ENCODE assay signal across 1 cellular context in genomic region chr15:25176616-25176923, GRCh38.
TF ChIP-seq lines count a peak whose summit lies in the region.

No MANE protein-coding gene starts in this region.

TF ChIP-seq in WTC11, 78 proteins besides CTCF, POLR2A, EP300 and RAD21 (continued from another document):
- TF ChIP-seq, protein P1, sequence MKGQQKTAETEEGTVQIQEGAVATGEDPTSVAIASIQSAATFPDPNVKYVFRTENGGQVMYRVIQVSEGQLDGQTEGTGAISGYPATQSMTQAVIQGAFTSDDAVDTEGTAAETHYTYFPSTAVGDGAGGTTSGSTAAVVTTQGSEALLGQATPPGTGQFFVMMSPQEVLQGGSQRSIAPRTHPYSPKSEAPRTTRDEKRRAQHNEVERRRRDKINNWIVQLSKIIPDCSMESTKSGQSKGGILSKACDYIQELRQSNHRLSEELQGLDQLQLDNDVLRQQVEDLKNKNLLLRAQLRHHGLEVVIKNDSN (CRISPR knock-in tag; IDR thresholded peaks at IDR 0.05): no peak
- TF ChIP-seq ZNF671 (CRISPR knock-in tag; IDR thresholded peaks at IDR 0.05) (no peak), E2F4 (CRISPR knock-in tag; IDR thresholded peaks at IDR 0.05; ENCODE audit: borderline replicate concordance, low read depth) (no peak), CBFB (CRISPR knock-in tag; IDR thresholded peaks at IDR 0.05; ENCODE audit: low read depth) (no peak), ZNF423 (CRISPR knock-in tag; IDR thresholded peaks at IDR 0.05) (no peak), GRHL2 (CRISPR knock-in tag; IDR thresholded peaks at IDR 0.05; ENCODE audit: insufficient replicate concordance, severe bottlenecking) (no peak), ZNF138 (CRISPR knock-in tag; conservative IDR thresholded peaks at IDR 0.05) (no peak)
- TF ChIP-seq, protein P2, sequence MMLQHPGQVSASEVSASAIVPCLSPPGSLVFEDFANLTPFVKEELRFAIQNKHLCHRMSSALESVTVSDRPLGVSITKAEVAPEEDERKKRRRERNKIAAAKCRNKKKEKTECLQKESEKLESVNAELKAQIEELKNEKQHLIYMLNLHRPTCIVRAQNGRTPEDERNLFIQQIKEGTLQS (CRISPR knock-in tag; conservative IDR thresholded peaks at IDR 0.05): no peak
- TF ChIP-seq, protein P3, sequence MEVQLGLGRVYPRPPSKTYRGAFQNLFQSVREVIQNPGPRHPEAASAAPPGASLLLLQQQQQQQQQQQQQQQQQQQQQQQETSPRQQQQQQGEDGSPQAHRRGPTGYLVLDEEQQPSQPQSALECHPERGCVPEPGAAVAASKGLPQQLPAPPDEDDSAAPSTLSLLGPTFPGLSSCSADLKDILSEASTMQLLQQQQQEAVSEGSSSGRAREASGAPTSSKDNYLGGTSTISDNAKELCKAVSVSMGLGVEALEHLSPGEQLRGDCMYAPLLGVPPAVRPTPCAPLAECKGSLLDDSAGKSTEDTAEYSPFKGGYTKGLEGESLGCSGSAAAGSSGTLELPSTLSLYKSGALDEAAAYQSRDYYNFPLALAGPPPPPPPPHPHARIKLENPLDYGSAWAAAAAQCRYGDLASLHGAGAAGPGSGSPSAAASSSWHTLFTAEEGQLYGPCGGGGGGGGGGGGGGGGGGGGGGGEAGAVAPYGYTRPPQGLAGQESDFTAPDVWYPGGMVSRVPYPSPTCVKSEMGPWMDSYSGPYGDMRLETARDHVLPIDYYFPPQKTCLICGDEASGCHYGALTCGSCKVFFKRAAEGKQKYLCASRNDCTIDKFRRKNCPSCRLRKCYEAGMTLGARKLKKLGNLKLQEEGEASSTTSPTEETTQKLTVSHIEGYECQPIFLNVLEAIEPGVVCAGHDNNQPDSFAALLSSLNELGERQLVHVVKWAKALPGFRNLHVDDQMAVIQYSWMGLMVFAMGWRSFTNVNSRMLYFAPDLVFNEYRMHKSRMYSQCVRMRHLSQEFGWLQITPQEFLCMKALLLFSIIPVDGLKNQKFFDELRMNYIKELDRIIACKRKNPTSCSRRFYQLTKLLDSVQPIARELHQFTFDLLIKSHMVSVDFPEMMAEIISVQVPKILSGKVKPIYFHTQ (CRISPR knock-in tag; IDR thresholded peaks at IDR 0.05): no peak
